In genomic region chr11:128627666-128628342, GRCh38 we compare ENCODE assay signal across 9 cellular contexts. TPM values are rescaled to one million over a fixed set of nuclear protein-coding genes. Genes with fewer than 3 reads are reported as not detected.
DNase-seq lines count a peak whose midpoint lies in the region; ATAC-seq and TF ChIP-seq lines count a peak whose summit lies in the region.
"Had no signal": no experiment of that assay in that cellular context is flagged by ENCODE, and none has a peak within 500 bp of the region (broad histone marks: within the 10 kb centered on the region; RNA-seq: fewer than 3 reads in every experiment).

No MANE protein-coding gene starts in this region.

- H3K4me2 ChIP-seq in BLaER1 = peak overlapping the region; percentile 86

- H3K27me3 ChIP-seq in BLaER1 = no peaks in the 10 kb centered on the region

- no peak for DNase-seq in choroid plexus epithelial cell (ENCODE audit: low read depth)
- DNase-seq in SK-N-DZ (ENCODE audit: low spot score) = no peak
- DNase-seq in pons (ENCODE audit: low spot score) = no peak
- no peak for DNase-seq in DMS53 (lab: John Stamatoyannopoulos, UW)
- DNase-seq: KG1 had no signal

- H3K27ac ChIP-seq in BLaER1 = peak overlapping the region; percentile 90

- peak; percentile 47 for ATAC-seq in GM19023 (IDR thresholded peaks at IDR 0.05; ENCODE audit: unreplicated experiment)
- peak; percentile 37 for ATAC-seq in HG03432 (IDR thresholded peaks at IDR 0.05; ENCODE audit: unreplicated experiment)
- no peak for ATAC-seq in HG02571 (IDR thresholded peaks at IDR 0.05; ENCODE audit: unreplicated experiment)

- peaks cover 99% of the 10 kb centered on the region for H3K4me1 ChIP-seq in BLaER1

- H3K4me3 ChIP-seq in BLaER1 (peak overlapping the region; percentile 4; the same call in 1 of the 2 replicates), choroid plexus epithelial cell (ENCODE audit: low read depth, low read length) (no peak overlapping the region)

- H3K9me3 ChIP-seq in BLaER1 = no peaks in the 10 kb centered on the region

- H3K36me3 ChIP-seq in BLaER1 = no peaks in the 10 kb centered on the region

- TF ChIP-seq CTCF in choroid plexus epithelial cell (conservative IDR thresholded peaks at IDR 0.05; ENCODE audit: low read depth, low read length) = peak; percentile 9

- H3K9ac ChIP-seq in BLaER1 = peak overlapping the region; percentile 66

- no peaks in the 10 kb centered on the region for H4K20me1 ChIP-seq in BLaER1

RNA-seq across cellular contexts. Expression of gene ETS1, which starts 40.4 kb away (rescaled TPM):
- polyA plus RNA-seq in SK-N-DZ (2014; cell fraction: cytosol; rRNA removed) = not detected in 2 replicates
- polyA plus RNA-seq in SK-N-DZ (2014; cell fraction: nucleus; rRNA removed) = not detected in 2 replicates
